30 cellular contexts compared by ENCODE assay signal in the genomic region with DNA sequence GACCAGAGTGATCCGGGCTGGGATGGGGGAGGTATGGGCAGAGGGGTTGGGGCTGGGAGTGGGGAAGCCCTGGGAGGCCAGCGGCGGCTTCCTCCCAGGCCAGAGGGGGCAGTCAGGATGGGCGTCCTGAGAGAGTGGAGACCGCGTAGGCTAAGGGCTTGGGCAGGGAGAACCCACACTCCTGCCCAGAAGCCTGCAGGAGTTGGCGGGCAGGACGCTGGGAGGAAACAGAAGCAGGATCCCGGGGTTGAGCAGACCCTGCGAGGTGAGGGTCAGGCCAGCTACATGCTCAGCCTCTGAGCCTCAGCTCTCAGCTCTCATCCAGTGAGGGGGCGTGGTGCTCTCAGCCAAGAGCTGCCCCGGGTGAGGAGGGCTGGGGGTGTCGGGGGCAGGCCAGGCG. TPM values are rescaled to one million over a fixed set of nuclear protein-coding genes. Genes with fewer than 3 reads are reported as not detected.
A peak's percentile ranks its signal among the peaks of the same experiment; 100 is the strongest.
DNase-seq lines count a peak whose midpoint lies in the region; ATAC-seq, FAIRE-seq and TF ChIP-seq lines count a peak whose summit lies in the region.
"Had no signal": no experiment of that assay in that cellular context is flagged by ENCODE, and none has a peak within 500 bp of the region (broad histone marks: within the 10 kb centered on the region; RNA-seq: fewer than 3 reads in every experiment).

No MANE protein-coding gene starts in this region.

- FAIRE-seq in A549 (lab: Jason Lieb, UNC): no peak
- FAIRE-seq: GM12891 had no signal

- H3K9me2 ChIP-seq in SK-N-SH: no peaks in the 10 kb centered on the region

- TF ChIP-seq RAD21 in A549 (conservative IDR thresholded peaks at IDR 0.05 in 1 of 2, IDR thresholded peaks at IDR 0.05 in 1 of 2) (no peak), SK-N-SH (IDR thresholded peaks at IDR 0.05; ENCODE audit: low read length) (no peak)

- TF ChIP-seq EP300 in A549 (IDR thresholded peaks at IDR 0.05): no peak
- TF ChIP-seq EP300 in SK-N-SH (IDR thresholded peaks at IDR 0.05; ENCODE audit: borderline replicate concordance in 1 of 2, low read depth in 1 of 2, low read length in 1 of 2): no peak

- POLR2A ChIA-PET in A549 (lab: Yijun Ruan, JAX) (interaction anchor here (0.7 kb wide), 1 partner anchor 21 kb away, joined by 7 read pairs; no protein-coding TSS in a partner anchor), WTC11 (lab: Charles Lee) (interaction anchor here (0.5 kb wide), 1 partner anchor 23 kb away, joined by 3 read pairs; no protein-coding TSS in a partner anchor), SK-N-SH (lab: Yijun Ruan, JAX) (no interaction called here)

- peak; percentile 1 to 7; a peak in 3 of 6 replicates for ATAC-seq in A549
- no peak; the same call in 1 of the 2 replicates for ATAC-seq in WTC11
- ATAC-seq: GM23338 had no signal

- peak overlapping the region; percentile 17 for H3K27ac Mint-ChIP-seq in activated CD4-positive, alpha-beta T cell treated with anti-CD3 and anti-CD28 coated beads, Interleukin-2, amount 10 ng/mL, durations not matched to agents 24 days and 14 days
- H3K27ac Mint-ChIP-seq in WTC11: peak overlapping the region; percentile 57; the same call in 1 of the 2 replicates
- H3K27ac Mint-ChIP-seq in nephron progenitor cell: peak overlapping the region; percentile 57
- H3K27ac Mint-ChIP-seq: GM23338, HFFc6 had no signal

- TF ChIP-seq CTCF in A549 (IDR thresholded peaks at IDR 0.05) (no peak), WTC11 (IDR thresholded peaks at IDR 0.05) (no peak), nephron progenitor cell (IDR thresholded peaks at IDR 0.05) (no peak), SK-N-SH (IDR thresholded peaks at IDR 0.05) (no peak)

- no peak for TF ChIP-seq POLR2A in A549 (IDR thresholded peaks at IDR 0.05; ENCODE audit: low read length)

- H3K4me1 Mint-ChIP-seq in activated CD4-positive, alpha-beta T cell treated with anti-CD3 and anti-CD28 coated beads, Interleukin-2, amount 10 ng/mL, durations not matched to agents 24 days and 14 days: peaks cover 3% of the 10 kb centered on the region
- H3K4me1 Mint-ChIP-seq in WTC11 (no peaks in the 10 kb centered on the region), nephron progenitor cell (no peaks in the 10 kb centered on the region)
- H3K4me1 Mint-ChIP-seq: GM23338 had no signal

- no peak for DNase-seq in activated CD4-positive, alpha-beta T cell treated with anti-CD3 and anti-CD28 coated beads, Interleukin-2, amount 10 ng/mL, durations not matched to agents 24 days and 14 days
- no peak for DNase-seq in activated CD4-positive, alpha-beta T cell treated with anti-CD3 and anti-CD28 coated beads, Interleukin-2, amount 50 U/mL, for 4 hours
- DNase-seq in A549 (ENCODE audit: low read depth in 1 of 2, low spot score in 1 of 2): no peak
- DNase-seq in WTC11 (ENCODE audit: low spot score): no peak
- DNase-seq in nephron progenitor cell: no peak
- no peak for DNase-seq in NCI-H1694 (lab: John Stamatoyannopoulos, UW)
- DNase-seq in superior temporal gyrus (ENCODE audit: extremely low spot score): no peak
- no peak for DNase-seq in SK-N-SH
- DNase-seq: ACHN; BE2C; CD8-positive, alpha-beta memory T cell; DMS79 treated with DMSO at 0.1 percent for 48 hours; GF-D8; H9; HFFc6; Karpas-422; NCI-H1092 treated with DMSO at 0.1 percent for 48 hours; NCI-H1436; NCI-H187 treated with DMSO at 0.1 percent for 48 hours; NCI-H446 treated with DMSO at 0.1 percent for 48 hours; NCI-H526; PC-9; RPMI8226 had no signal

- H3K9me3 ChIP-seq in A549 (no peaks in the 10 kb centered on the region), SK-N-SH (no peaks in the 10 kb centered on the region)
- H3K9me3 ChIP-seq: BE2C, SJSA1 had no signal

- no peak overlapping the region for H3K4me3 Mint-ChIP-seq in activated CD4-positive, alpha-beta T cell treated with anti-CD3 and anti-CD28 coated beads, Interleukin-2, amount 10 ng/mL, durations not matched to agents 24 days and 14 days
- no peak overlapping the region for H3K4me3 Mint-ChIP-seq in WTC11
- H3K4me3 Mint-ChIP-seq in nephron progenitor cell: no peak overlapping the region
- H3K4me3 Mint-ChIP-seq: CD14-positive monocyte; CD8-positive, alpha-beta memory T cell; GM23338; H9; HFFc6 had no signal

- H2AFZ ChIP-seq in SK-N-SH (ENCODE audit: low read depth): no peak overlapping the region
- H2AFZ ChIP-seq: GM23338, PC-9 had no signal

- no peaks in the 10 kb centered on the region for H3K27me3 ChIP-seq in SK-N-SH (ENCODE audit: insufficient read depth)
- H3K27me3 ChIP-seq: BE2C, SJSA1 had no signal

- intact Hi-C loops in activated CD4-positive, alpha-beta T cell treated with anti-CD3 and anti-CD28 coated beads, Interleukin-2, amount 10 ng/mL, durations not matched to agents 24 days and 14 days (cut with micrococcal nuclease): no loop called here

- H3K4me1 ChIP-seq in A549 (no peaks in the 10 kb centered on the region), SK-N-SH (ENCODE audit: control insufficient read depth in 1 of 2, insufficient read depth in 2 of 2, low read depth in 1 of 2, low read length in 1 of 2) (peaks cover 0 to 6% of the 10 kb centered on the region in 2 experiments; a peak in 1 of 4 replicates)
- H3K4me1 ChIP-seq: BE2C, SJSA1 had no signal

- H3K36me3 ChIP-seq in SK-N-SH (replicated peaks in 1 of 2; ENCODE audit: control insufficient read depth in 1 of 2, insufficient read depth in 2 of 2, low read length in 1 of 2): peaks cover 7 to 57% of the 10 kb centered on the region in 2 experiments

- no peak overlapping the region for H3K9ac ChIP-seq in SK-N-SH

- no peaks in the 10 kb centered on the region for H3K9me3 Mint-ChIP-seq in activated CD4-positive, alpha-beta T cell treated with anti-CD3 and anti-CD28 coated beads, Interleukin-2, amount 10 ng/mL, durations not matched to agents 24 days and 14 days
- H3K9me3 Mint-ChIP-seq in WTC11 (no peaks in the 10 kb centered on the region), nephron progenitor cell (no peaks in the 10 kb centered on the region)
- H3K9me3 Mint-ChIP-seq: CD14-positive monocyte; CD8-positive, alpha-beta memory T cell; GM23338; H9; HFFc6 had no signal

- no peak overlapping the region for H3K4me2 ChIP-seq in A549
- H3K4me2 ChIP-seq in SK-N-SH: no peak overlapping the region
- H3K4me2 ChIP-seq: GM23338, PC-9 had no signal

- H3K27ac ChIP-seq in A549 (no peak overlapping the region), SK-N-SH (ENCODE audit: low read depth in 2 of 2, low read length in 1 of 2) (no peak overlapping the region)
- H3K27ac ChIP-seq: 22Rv1, HL-60, PC-9, SJSA1 had no signal

- 90% methylated on average over 14 of the region's 14 CpGs for WGBS in A549 (ENCODE audit: missing lambda C conversion rate)
- WGBS in SK-N-SH (ENCODE audit: low lambda C conversion rate): 95% methylated on average over 8 of the region's 14 CpGs

- H3K79me2 ChIP-seq in SK-N-SH (ENCODE audit: insufficient read depth): no peaks in the 10 kb centered on the region

- H3K4me3 ChIP-seq in A549 (no peak overlapping the region), SK-N-SH (ENCODE audit: low read depth in 2 of 2, low read length in 1 of 2) (no peak overlapping the region)
- H3K4me3 ChIP-seq: GM23338, PC-9, SJSA1 had no signal

- H3K27me3 Mint-ChIP-seq in activated CD4-positive, alpha-beta T cell treated with anti-CD3 and anti-CD28 coated beads, Interleukin-2, amount 10 ng/mL, durations not matched to agents 24 days and 14 days: no peaks in the 10 kb centered on the region
- H3K27me3 Mint-ChIP-seq in WTC11 (ENCODE audit: low read depth) (no peaks in the 10 kb centered on the region), nephron progenitor cell (ENCODE audit: low read depth, poor library complexity) (peaks cover 4% of the 10 kb centered on the region)

- H4K20me1 ChIP-seq in SK-N-SH (ENCODE audit: insufficient read depth): no peaks in the 10 kb centered on the region

- peaks cover 63% of the 10 kb centered on the region for H3K36me3 Mint-ChIP-seq in activated CD4-positive, alpha-beta T cell treated with anti-CD3 and anti-CD28 coated beads, Interleukin-2, amount 10 ng/mL, durations not matched to agents 24 days and 14 days (ENCODE audit: low read depth)
- H3K36me3 Mint-ChIP-seq in WTC11 (peaks cover 80% of the 10 kb centered on the region), nephron progenitor cell (ENCODE audit: low read depth) (peaks cover 53% of the 10 kb centered on the region)

- CTCF ChIA-PET in A549 (lab: Yijun Ruan, JAX) (interaction anchor here (1.0 to 48.0 kb wide), 4 partner anchors 22 to 113 kb away, joined by 3 to 1860 read pairs (median 10); a partner anchor contains a TSS), WTC11 (lab: Charles Lee) (interaction anchor here (0.9 kb wide), 1 partner anchor 11 kb away, joined by 3 read pairs; no protein-coding TSS in a partner anchor), SK-N-SH (lab: Yijun Ruan, JAX) (interaction anchor here (1.1 to 2.6 kb wide), 4 partner anchors 15 to 92 kb away, joined by 3 to 13 read pairs (median 4); no protein-coding TSS in a partner anchor)

- H3F3A ChIP-seq in SK-N-SH (replicated peaks; ENCODE audit: insufficient read depth): peaks cover 5% of the 10 kb centered on the region

RNA-seq across cellular contexts. Expression of a gene that starts 7.8 kb away (rescaled TPM):
- 0.78 and 0.96 TPM in 2 replicates for total RNA-seq in activated CD4-positive, alpha-beta T cell treated with anti-CD3 and anti-CD28 coated beads, Interleukin-2, amount 10 ng/mL, durations not matched to agents 24 days and 14 days
- polyA plus RNA-seq in A549 (2011; rRNA removed) (11.0 and 12.8 TPM in 2 replicates), A549 (2017; fragmentation: RNase III; extraction: RNeasy Plus Mini Kit Qiagen cat#74134 plus additional on column Dnase treatment) (10.3 to 11.4 TPM (median 11.3 TPM) in 3 replicates), SK-N-SH (2012; rRNA removed) (10.3 and 10.5 TPM in 2 replicates)
- 14.1 and 15.1 TPM in 2 replicates for polyA plus RNA-seq in A549 (2012; cell fraction: cytosol; rRNA removed)
- 21.3 and 22.5 TPM in 2 replicates for polyA plus RNA-seq in A549 (2012; cell fraction: nucleus; rRNA removed)
- polyA minus RNA-seq in A549 (2011; rRNA and poly(A)+ RNA removed): 7.9 and 12.7 TPM in 2 replicates
- 4.4 to 8.0 TPM (median 4.8 TPM) in 3 replicates for total RNA-seq in WTC11 (2021)
- polyA plus RNA-seq in SK-N-SH (2012; cell fraction: cytosol; rRNA removed): 7.0 and 8.3 TPM in 2 replicates
- 11.6 and 13.4 TPM in 2 replicates for polyA plus RNA-seq in SK-N-SH (2012; cell fraction: nucleus; rRNA removed)

RNA-seq across cellular contexts. Expression of a gene that starts 19.1 kb away (rescaled TPM):
- 0.09 TPM in 1 of 2 replicates, not detected in the other for total RNA-seq in activated CD4-positive, alpha-beta T cell treated with anti-CD3 and anti-CD28 coated beads, Interleukin-2, amount 10 ng/mL, durations not matched to agents 24 days and 14 days
- polyA plus RNA-seq in A549 (2011; rRNA removed): 0.08 and 0.09 TPM in 2 replicates
- 0.04 TPM in 2 replicates for polyA plus RNA-seq in A549 (2012; cell fraction: cytosol; rRNA removed)
- polyA plus RNA-seq in A549 (2012; cell fraction: nucleus; rRNA removed): 0.47 and 0.66 TPM in 2 replicates
- polyA plus RNA-seq in A549 (2017; fragmentation: RNase III; extraction: RNeasy Plus Mini Kit Qiagen cat#74134 plus additional on column Dnase treatment): 0.04 to 0.12 TPM (median 0.06 TPM) in 3 replicates
- not detected in 2 replicates for polyA minus RNA-seq in A549 (2011; rRNA and poly(A)+ RNA removed)
- 20.8 to 35.5 TPM (median 34.6 TPM) in 3 replicates for total RNA-seq in WTC11 (2021)
- polyA plus RNA-seq in SK-N-SH (2012; rRNA removed): 0.05 TPM in 1 of 2 replicates, not detected in the other
- polyA plus RNA-seq in SK-N-SH (2012; cell fraction: cytosol; rRNA removed): 0.03 TPM in 1 of 2 replicates, not detected in the other
- polyA plus RNA-seq in SK-N-SH (2012; cell fraction: nucleus; rRNA removed): 0.07 and 0.15 TPM in 2 replicates
- total RNA-seq: CD8-positive, alpha-beta memory T cell; HFFc6; M059J; SJSA1 had no signal
- polyA plus RNA-seq: CD14-positive monocyte had no signal

RNA-seq across cellular contexts. Expression of a gene that starts 22.3 kb away (rescaled TPM):
- 160 and 176 TPM in 2 replicates for total RNA-seq in activated CD4-positive, alpha-beta T cell treated with anti-CD3 and anti-CD28 coated beads, Interleukin-2, amount 10 ng/mL, durations not matched to agents 24 days and 14 days
- polyA plus RNA-seq in A549 (2011; rRNA removed): 184 and 221 TPM in 2 replicates
- polyA plus RNA-seq in A549 (2012; cell fraction: cytosol; rRNA removed): 170 and 209 TPM in 2 replicates
- polyA plus RNA-seq in A549 (2012; cell fraction: nucleus; rRNA removed): 411 and 413 TPM in 2 replicates
- 104 to 131 TPM (median 128 TPM) in 3 replicates for polyA plus RNA-seq in A549 (2017; fragmentation: RNase III; extraction: RNeasy Plus Mini Kit Qiagen cat#74134 plus additional on column Dnase treatment)
- 237 and 239 TPM in 2 replicates for polyA minus RNA-seq in A549 (2011; rRNA and poly(A)+ RNA removed)
- 235 to 389 TPM (median 236 TPM) in 3 replicates for total RNA-seq in WTC11 (2021)
- 64.6 and 81.9 TPM in 2 replicates for polyA plus RNA-seq in SK-N-SH (2012; rRNA removed)
- 55.0 and 68.3 TPM in 2 replicates for polyA plus RNA-seq in SK-N-SH (2012; cell fraction: cytosol; rRNA removed)
- 145 and 165 TPM in 2 replicates for polyA plus RNA-seq in SK-N-SH (2012; cell fraction: nucleus; rRNA removed)

RNA-seq across cellular contexts. Expression of a gene that starts 58.4 kb away (rescaled TPM):
- 5.0 and 5.8 TPM in 2 replicates for total RNA-seq in activated CD4-positive, alpha-beta T cell treated with anti-CD3 and anti-CD28 coated beads, Interleukin-2, amount 10 ng/mL, durations not matched to agents 24 days and 14 days
- polyA plus RNA-seq in A549 (2011; rRNA removed) (3.7 and 5.0 TPM in 2 replicates), A549 (2017; fragmentation: RNase III; extraction: RNeasy Plus Mini Kit Qiagen cat#74134 plus additional on column Dnase treatment) (1.9 to 2.2 TPM (median 2.0 TPM) in 3 replicates), SK-N-SH (2012; rRNA removed) (1.5 and 2.1 TPM in 2 replicates)
- polyA plus RNA-seq in A549 (2012; cell fraction: cytosol; rRNA removed): 1.2 and 1.4 TPM in 2 replicates
- polyA plus RNA-seq in A549 (2012; cell fraction: nucleus; rRNA removed): 1.2 and 1.7 TPM in 2 replicates
- 11.1 and 15.0 TPM in 2 replicates for polyA minus RNA-seq in A549 (2011; rRNA and poly(A)+ RNA removed)
- 6.6 to 12.9 TPM (median 8.0 TPM) in 3 replicates for total RNA-seq in WTC11 (2021)
- polyA plus RNA-seq in SK-N-SH (2012; cell fraction: cytosol; rRNA removed): 1.2 and 1.7 TPM in 2 replicates
- polyA plus RNA-seq in SK-N-SH (2012; cell fraction: nucleus; rRNA removed): 1.9 and 2.5 TPM in 2 replicates

Comparison
In these comparisons a context has a peak if more than half of its experiments do, and no peak if none do; other contexts are left out.
1. RNA of a gene that starts 19.1 kb away (total RNA-seq): 20.8 to 35.5 TPM in WTC11; 0.09 TPM in activated CD4-positive, alpha-beta T cell treated with anti-CD3 and anti-CD28 coated beads, Interleukin-2, amount 10 ng/mL, durations not matched to agents 24 days and 14 days; every median in the first group is over 10 times any median in the second.
2. Peak in every context shown above with its lines, with median percentiles within 50 percentile points of each other: H3K27ac Mint-ChIP-seq.